In the genomic region with DNA sequence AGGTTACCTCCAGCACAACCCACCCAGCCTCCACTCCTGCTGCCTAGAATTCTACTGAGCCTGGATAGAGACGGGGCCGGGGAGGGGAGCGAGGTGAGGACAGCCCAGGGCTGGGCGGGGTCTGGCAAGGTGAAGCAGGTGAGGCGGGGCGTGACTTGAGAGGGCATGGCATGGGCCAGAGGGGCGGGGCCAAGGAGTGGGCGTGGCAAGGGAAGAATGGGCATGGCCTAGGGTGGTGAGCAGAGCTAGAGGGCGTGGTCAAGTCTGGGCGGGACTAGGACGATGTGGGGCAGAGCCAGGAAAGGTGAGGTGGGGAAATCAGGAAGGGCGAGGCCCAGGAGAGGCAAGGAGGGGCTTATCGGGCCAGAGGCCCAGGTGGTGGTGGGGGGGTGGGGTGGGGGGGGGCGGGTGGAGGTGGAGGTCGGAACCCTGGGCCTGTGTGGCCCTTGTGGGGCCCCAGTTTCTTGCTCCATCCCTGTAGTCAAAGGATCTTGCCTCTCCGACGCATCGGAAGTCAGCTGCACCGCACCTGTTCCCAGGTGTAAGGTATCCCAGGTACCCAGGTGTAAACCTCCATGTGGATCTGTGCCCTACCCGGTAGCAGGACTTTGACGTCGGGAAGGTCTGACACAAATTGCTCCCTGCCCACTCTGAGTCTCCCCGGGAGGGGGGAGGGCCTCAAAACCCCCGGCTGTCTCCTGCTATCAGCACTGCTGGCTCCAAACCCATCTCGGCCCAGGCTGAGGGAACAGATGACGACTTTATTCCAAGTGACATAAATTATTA, we compare ENCODE assay signal across 13 cellular contexts. TPM values are rescaled to one million over a fixed set of nuclear protein-coding genes. Genes with fewer than 3 reads are reported as not detected.
DNase-seq lines count a peak whose midpoint lies in the region; ATAC-seq, FAIRE-seq and TF ChIP-seq lines count a peak whose summit lies in the region.
"Had no signal": no experiment of that assay in that cellular context is flagged by ENCODE, and none has a peak within 500 bp of the region (broad histone marks: within the 10 kb centered on the region; RNA-seq: fewer than 3 reads in every experiment).

No MANE protein-coding gene starts in this region.

- H3K4me3 ChIP-seq in kidney (ENCODE audit: low read length in 2 of 2) (no peak overlapping the region), upper lobe of right lung (no peak overlapping the region), tibial nerve (no peak overlapping the region)
- H3K4me3 ChIP-seq: BLaER1 treated with 17β-estradiol and CSF1 and Interleukin-3, amounts not matched to agents 10 nM and 100 nM had no signal

- peak; percentile 26 for DNase-seq in activated T-cell treated with anti-CD3 and anti-CD28 coated beads, Interleukin-2, amount 50 U/mL, for 1 hour
- no peak for DNase-seq in activated T-cell treated with anti-CD3 and anti-CD28 coated beads, Interleukin-2, amount 50 U/mL, for 4 hours
- DNase-seq in activated CD8-positive, alpha-beta T cell treated with anti-CD3 and anti-CD28 coated beads for 36 hours: peak; percentile 54
- DNase-seq in kidney (peak; percentile 84), upper lobe of right lung (peak; percentile 95), type B pancreatic cell (ENCODE audit: extremely low spot score, unreplicated experiment) (no peak), tibial nerve (ENCODE audit: low spot score in 2 of 2) (no peak)
- DNase-seq: activated B cell treated with CpG ODN at 0.5 μM for 24 hours had no signal

- H3K36me3 Mint-ChIP-seq in activated T-cell treated with anti-CD3 and anti-CD28 coated beads, Interleukin-2, amount 50 U/mL, for 4 hours (ENCODE audit: insufficient read depth): peaks cover 9% of the 10 kb centered on the region
- H3K36me3 Mint-ChIP-seq in activated CD8-positive, alpha-beta T cell treated with anti-CD3 and anti-CD28 coated beads for 36 hours (ENCODE audit: low read depth): no peaks in the 10 kb centered on the region
- H3K36me3 Mint-ChIP-seq in type B pancreatic cell: no peaks in the 10 kb centered on the region

- no peak for TF ChIP-seq CTCF in activated CD8-positive, alpha-beta T cell treated with anti-CD3 and anti-CD28 coated beads for 36 hours (IDR thresholded peaks at IDR 0.05)
- no peak for TF ChIP-seq CTCF in kidney (IDR thresholded peaks at IDR 0.05; ENCODE audit: borderline replicate concordance, extremely low read depth, insufficient read depth)
- no peak for TF ChIP-seq CTCF in upper lobe of right lung (IDR thresholded peaks at IDR 0.05)
- TF ChIP-seq CTCF in type B pancreatic cell (conservative IDR thresholded peaks at IDR 0.05): no peak
- no peak for TF ChIP-seq CTCF in tibial nerve (IDR thresholded peaks at IDR 0.05)

- H3K9me3 Mint-ChIP-seq in activated T-cell treated with anti-CD3 and anti-CD28 coated beads, Interleukin-2, amount 50 U/mL, for 4 hours: peaks cover under 1% of the 10 kb centered on the region
- H3K9me3 Mint-ChIP-seq in activated CD8-positive, alpha-beta T cell treated with anti-CD3 and anti-CD28 coated beads for 36 hours: no peaks in the 10 kb centered on the region
- no peaks in the 10 kb centered on the region for H3K9me3 Mint-ChIP-seq in type B pancreatic cell

- WGBS in tibial nerve, 2 donors: 29% methylated on average over 23 to 25 of the region's 26 CpGs

- peaks cover 3% of the 10 kb centered on the region for H3K4me1 Mint-ChIP-seq in activated T-cell treated with anti-CD3 and anti-CD28 coated beads, Interleukin-2, amount 50 U/mL, for 4 hours (ENCODE audit: low read depth)
- no peaks in the 10 kb centered on the region for H3K4me1 Mint-ChIP-seq in activated CD8-positive, alpha-beta T cell treated with anti-CD3 and anti-CD28 coated beads for 36 hours (ENCODE audit: low read depth)
- no peaks in the 10 kb centered on the region for H3K4me1 Mint-ChIP-seq in type B pancreatic cell (ENCODE audit: unreplicated experiment)
- H3K4me1 Mint-ChIP-seq: activated B cell treated with CpG ODN at 0.5 μM for 24 hours; stimulated activated naive CD8-positive, alpha-beta T cell treated with anti-CD3 and anti-CD28 coated beads, Interleukin-15, amount 100 ng/mL, for 72 hours had no signal

- no peak overlapping the region for H3K9ac ChIP-seq in kidney (ENCODE audit: low read length in 2 of 2)
- H3K9ac ChIP-seq: BLaER1 treated with 17β-estradiol and CSF1 and Interleukin-3, amounts not matched to agents 10 nM and 100 nM had no signal

- H3K27me3 ChIP-seq in upper lobe of right lung: no peaks in the 10 kb centered on the region
- H3K27me3 ChIP-seq in tibial nerve: peaks cover 0 to 41% of the 10 kb centered on the region in 2 donors
- H3K27me3 ChIP-seq: BLaER1 treated with 17β-estradiol and CSF1 and Interleukin-3, amounts not matched to agents 10 nM and 100 nM had no signal

- H3K27ac ChIP-seq in kidney (ENCODE audit: low read depth in 2 of 2, low read length in 2 of 2): no peak overlapping the region
- no peak overlapping the region for H3K27ac ChIP-seq in upper lobe of right lung
- no peak overlapping the region for H3K27ac ChIP-seq in tibial nerve
- H3K27ac ChIP-seq: BLaER1 treated with 17β-estradiol and CSF1 and Interleukin-3, amounts not matched to agents 10 nM and 100 nM had no signal

- no peaks in the 10 kb centered on the region for H3K36me3 ChIP-seq in kidney (ENCODE audit: control insufficient read depth in 1 of 2, insufficient read depth in 2 of 2, low read length in 2 of 2)
- no peaks in the 10 kb centered on the region for H3K36me3 ChIP-seq in upper lobe of right lung
- H3K36me3 ChIP-seq in tibial nerve: no peaks in the 10 kb centered on the region
- H3K36me3 ChIP-seq: BLaER1 treated with 17β-estradiol and CSF1 and Interleukin-3, amounts not matched to agents 10 nM and 100 nM had no signal

- CTCF ChIA-PET in activated CD8-positive, alpha-beta T cell treated with anti-CD3 and anti-CD28 coated beads for 36 hours (lab: Charles Lee): interaction anchor here (0.7 to 1.0 kb wide), 2 partner anchors 15 to 20 kb away, joined by 3 read pairs; no protein-coding TSS in a partner anchor

- TF ChIP-seq EP300 in tibial nerve (IDR thresholded peaks at IDR 0.05): no peak

- H3K4me1 ChIP-seq in kidney (ENCODE audit: control insufficient read depth in 1 of 2, insufficient read depth in 1 of 2, low read depth in 1 of 2, low read length in 2 of 2): no peaks in the 10 kb centered on the region
- no peaks in the 10 kb centered on the region for H3K4me1 ChIP-seq in upper lobe of right lung
- peaks cover 0 to 3% (median 0%) of the 10 kb centered on the region in 4 donors for H3K4me1 ChIP-seq in tibial nerve

- FAIRE-seq in kidney (lab: Jason Lieb, UNC): no peak

- no peak overlapping the region for H3K4me3 Mint-ChIP-seq in activated T-cell treated with anti-CD3 and anti-CD28 coated beads, Interleukin-2, amount 50 U/mL, for 4 hours
- no peak overlapping the region for H3K4me3 Mint-ChIP-seq in activated CD8-positive, alpha-beta T cell treated with anti-CD3 and anti-CD28 coated beads for 36 hours
- no peak overlapping the region for H3K4me3 Mint-ChIP-seq in type B pancreatic cell
- H3K4me3 Mint-ChIP-seq: activated B cell treated with CpG ODN at 0.5 μM for 24 hours; stimulated activated naive CD8-positive, alpha-beta T cell treated with anti-CD3 and anti-CD28 coated beads, Interleukin-15, amount 100 ng/mL, for 72 hours had no signal

- H3K27ac Mint-ChIP-seq in activated CD8-positive, alpha-beta T cell treated with anti-CD3 and anti-CD28 coated beads for 36 hours: no peak overlapping the region
- H3K27ac Mint-ChIP-seq in type B pancreatic cell: no peak overlapping the region
- H3K27ac Mint-ChIP-seq: activated B cell treated with CpG ODN at 0.5 μM for 24 hours; stimulated activated naive CD8-positive, alpha-beta T cell treated with anti-CD3 and anti-CD28 coated beads, Interleukin-15, amount 100 ng/mL, for 72 hours had no signal

- intact Hi-C loops in activated CD8-positive, alpha-beta T cell treated with anti-CD3 and anti-CD28 coated beads for 36 hours (cut with micrococcal nuclease): no loop called here
- intact Hi-C loops in kidney (cut with DNase I) (no loop called here), upper lobe of right lung (cut with DNase I) (no loop called here)

- H3K27me3 Mint-ChIP-seq in activated T-cell treated with anti-CD3 and anti-CD28 coated beads, Interleukin-2, amount 50 U/mL, for 4 hours (ENCODE audit: low read depth): peaks cover 8% of the 10 kb centered on the region
- H3K27me3 Mint-ChIP-seq in activated CD8-positive, alpha-beta T cell treated with anti-CD3 and anti-CD28 coated beads for 36 hours: peaks cover 18% of the 10 kb centered on the region
- H3K27me3 Mint-ChIP-seq in type B pancreatic cell: peaks cover 25% of the 10 kb centered on the region

- no peak for ATAC-seq in activated T-cell treated with anti-CD3 and anti-CD28 coated beads, Interleukin-2, amount 50 U/mL, for 4 hours
- ATAC-seq in activated CD8-positive, alpha-beta T cell treated with anti-CD3 and anti-CD28 coated beads for 36 hours: peak; percentile 74
- ATAC-seq in upper lobe of right lung: peak; percentile 99
- no peak for ATAC-seq in HG03432 (IDR thresholded peaks at IDR 0.05; ENCODE audit: unreplicated experiment)
- ATAC-seq: stimulated activated naive CD8-positive, alpha-beta T cell treated with anti-CD3 and anti-CD28 coated beads, Interleukin-15, amount 100 ng/mL, for 72 hours had no signal

- no peak for TF ChIP-seq POLR2A in tibial nerve (IDR thresholded peaks at IDR 0.05)

- H3K9me3 ChIP-seq in kidney (ENCODE audit: control insufficient read depth in 1 of 2, low read length in 2 of 2): no peaks in the 10 kb centered on the region
- no peaks in the 10 kb centered on the region for H3K9me3 ChIP-seq in upper lobe of right lung
- H3K9me3 ChIP-seq in tibial nerve: no peaks in the 10 kb centered on the region

- POLR2A ChIA-PET in activated CD8-positive, alpha-beta T cell treated with anti-CD3 and anti-CD28 coated beads for 36 hours (lab: Charles Lee): no interaction called here

RNA-seq across cellular contexts. Expression of gene UTS2, which starts 32.8 kb away (rescaled TPM):
- 1 to 10 TPM in 1 of 3 donors, not detected in 2; 1.4 TPM for total RNA-seq in activated T-cell treated with anti-CD3 and anti-CD28 coated beads, Interleukin-2, amount 50 U/mL, for 4 hours
- not detected for total RNA-seq in activated CD8-positive, alpha-beta T cell treated with anti-CD3 and anti-CD28 coated beads for 36 hours
- total RNA-seq in kidney (0.72 TPM), upper lobe of right lung (not detected), type B pancreatic cell (ENCODE audit: low replicate concordance) (not detected in 2 replicates), tibial nerve (under 1 TPM in 1 of 4 donors, not detected in 3; 0.84 TPM)
- polyA plus RNA-seq in kidney (ENCODE audit: insufficient read depth, low read depth, low replicate concordance): not detected
- total RNA-seq: LHCN-M2 had no signal

RNA-seq across cellular contexts. Expression of gene TNFRSF9, which starts 54.9 kb away (rescaled TPM):
- total RNA-seq in activated T-cell treated with anti-CD3 and anti-CD28 coated beads, Interleukin-2, amount 50 U/mL, for 4 hours: 100 to 1,000 TPM; 103 to 119 (median 113) TPM
- total RNA-seq in activated CD8-positive, alpha-beta T cell treated with anti-CD3 and anti-CD28 coated beads for 36 hours: 100 to 1,000 TPM; 214 to 219 TPM
- 0.54 TPM for total RNA-seq in kidney
- polyA plus RNA-seq in kidney (ENCODE audit: insufficient read depth, low read depth, low replicate concordance): not detected
- 0.49 TPM for total RNA-seq in upper lobe of right lung
- total RNA-seq in type B pancreatic cell (ENCODE audit: low replicate concordance): 0.39 and 3.8 TPM in 2 replicates
- total RNA-seq in tibial nerve: under 1 TPM in 2 of 4 donors, not detected in 2; 0.21 to 0.60 TPM
- polyA plus RNA-seq: neural cell had no signal

Comparison
In these comparisons a context has a peak if more than half of its experiments do, and no peak if none do; other contexts are left out.
1. DNase-seq: peak in activated T-cell treated with anti-CD3 and anti-CD28 coated beads, Interleukin-2, amount 50 U/mL, for 1 hour (single experiment), activated CD8-positive, alpha-beta T cell treated with anti-CD3 and anti-CD28 coated beads for 36 hours (single experiment), kidney (single experiment) and upper lobe of right lung (single experiment); none in activated T-cell treated with anti-CD3 and anti-CD28 coated beads, Interleukin-2, amount 50 U/mL, for 4 hours (single experiment), type B pancreatic cell (single experiment) and tibial nerve (0 of 2).
2. ATAC-seq: peak in activated CD8-positive, alpha-beta T cell treated with anti-CD3 and anti-CD28 coated beads for 36 hours (single experiment) and upper lobe of right lung (single experiment); none in activated T-cell treated with anti-CD3 and anti-CD28 coated beads, Interleukin-2, amount 50 U/mL, for 4 hours (0 of 2) and HG03432 (single experiment).
3. RNA of gene TNFRSF9, which starts 54.9 kb away (total RNA-seq): 214 to 219 TPM in activated CD8-positive, alpha-beta T cell treated with anti-CD3 and anti-CD28 coated beads for 36 hours and 103 to 119 TPM in activated T-cell treated with anti-CD3 and anti-CD28 coated beads, Interleukin-2, amount 50 U/mL, for 4 hours; 0.54 TPM in kidney (single experiment), 0.49 TPM in upper lobe of right lung (single experiment), 0.39 to 3.8 TPM in type B pancreatic cell and 0.21 to 0.60 TPM in tibial nerve; every median in the first group is over 10 times any median in the second.